In the genomic region with DNA sequence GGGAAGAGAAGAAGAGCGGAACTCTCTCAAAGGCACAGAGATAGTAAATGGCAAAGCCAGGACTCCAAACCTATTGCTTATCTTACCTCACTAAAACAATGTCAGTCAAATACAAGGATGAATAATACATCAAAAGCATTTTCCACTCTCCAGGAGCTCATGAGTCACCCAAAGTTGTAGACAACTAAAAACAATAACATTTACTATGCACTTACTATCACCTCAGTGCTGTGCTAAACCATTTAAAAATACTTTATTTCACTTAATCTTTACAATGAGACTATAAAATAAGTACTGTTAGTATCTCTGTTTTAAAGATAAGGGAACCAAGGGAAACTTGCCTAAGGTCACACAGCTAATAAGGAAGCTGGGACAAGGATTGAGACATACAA, we compare ENCODE assay signal across 19 cellular contexts.
DNase-seq lines count a peak whose midpoint lies in the region; ATAC-seq, FAIRE-seq and TF ChIP-seq lines count a peak whose summit lies in the region.
"Had no signal": no experiment of that assay in that cellular context is flagged by ENCODE, and none has a peak within 500 bp of the region (broad histone marks: within the 10 kb centered on the region; RNA-seq: fewer than 3 reads in every experiment).

No MANE protein-coding gene starts in this region.

- no peak for FAIRE-seq in frontal cortex (lab: Jason Lieb, UNC)
- FAIRE-seq: GM19239 had no signal

- H3K79me2 ChIP-seq in HCT116 (ENCODE audit: insufficient read depth, low read length) (no peaks in the 10 kb centered on the region), osteoblast (ENCODE audit: insufficient read depth, low read length) (no peaks in the 10 kb centered on the region)

- no TSS peak for BruUV-seq in HCT116 (replicated peaks; lab: Mats Ljungman, UMichigan)

- H3K27ac Mint-ChIP-seq in stimulated activated memory B cell treated with anti-CD40 and anti-IgM and Interleukin-4, amounts not matched to agents 10 μg/mL and 1 μg/mL and 100 μg/mL, for 72 hours: no peak overlapping the region
- H3K27ac Mint-ChIP-seq: activated CD4-positive, alpha-beta memory T cell treated with anti-CD3 and anti-CD28 coated beads, Interleukin-2, amount 10 ng/mL, durations not matched to agents 7 days and 5 days; naive B cell; progenitor cell of endocrine pancreas had no signal

- H3K4me2 ChIP-seq in HCT116 (ENCODE audit: low read length): no peak overlapping the region
- no peak overlapping the region for H3K4me2 ChIP-seq in osteoblast (ENCODE audit: insufficient read depth, low read length)

- no peaks in the 10 kb centered on the region for H3K9me3 Mint-ChIP-seq in stimulated activated memory B cell treated with anti-CD40 and anti-IgM and Interleukin-4, amounts not matched to agents 10 μg/mL and 1 μg/mL and 100 μg/mL, for 72 hours
- H3K9me3 Mint-ChIP-seq: activated CD4-positive, alpha-beta memory T cell treated with anti-CD3 and anti-CD28 coated beads, Interleukin-2, amount 10 ng/mL, durations not matched to agents 7 days and 5 days had no signal

- POLR2A ChIA-PET in HCT116 (lab: Charles Lee): no interaction called here

- intact Hi-C loops in HCT116 (cut with micrococcal nuclease) (no loop called here), cardiac septum (cut with DNase I) (no loop called here)

- no peaks in the 10 kb centered on the region for H3K9me2 ChIP-seq in HCT116 (ENCODE audit: insufficient read depth)

- H2AFZ ChIP-seq in HCT116 (ENCODE audit: low read depth, low read length, poor library complexity, severe bottlenecking) (no peak overlapping the region), osteoblast (ENCODE audit: low read length) (no peak overlapping the region)

- H3K9me3 ChIP-seq in HCT116 (ENCODE audit: control insufficient read depth in 1 of 2, insufficient read depth in 1 of 2, low read depth in 1 of 2, low read length in 2 of 2) (no peaks in the 10 kb centered on the region), osteoblast (ENCODE audit: low read depth, low read length) (no peaks in the 10 kb centered on the region)

- no peak overlapping the region for H3K4me3 Mint-ChIP-seq in stimulated activated memory B cell treated with anti-CD40 and anti-IgM and Interleukin-4, amounts not matched to agents 10 μg/mL and 1 μg/mL and 100 μg/mL, for 72 hours
- H3K4me3 Mint-ChIP-seq: activated CD4-positive, alpha-beta memory T cell treated with anti-CD3 and anti-CD28 coated beads, Interleukin-2, amount 10 ng/mL, durations not matched to agents 7 days and 5 days; naive B cell had no signal

- H3K4me1 ChIP-seq in HCT116 (ENCODE audit: control insufficient read depth in 1 of 2, insufficient read depth in 2 of 2, low read length in 2 of 2) (no peaks in the 10 kb centered on the region), osteoblast (ENCODE audit: insufficient read depth, low read length) (peaks cover 6% of the 10 kb centered on the region)

- H3K27ac ChIP-seq in HCT116 (ENCODE audit: low read depth, low read length) (no peak overlapping the region), osteoblast (ENCODE audit: low read depth, low read length) (peak overlapping the region; percentile 70)
- H3K27ac ChIP-seq: coronary artery, VCaP had no signal

- H3K27me3 ChIP-seq in HCT116 (ENCODE audit: insufficient read depth, low read length) (no peaks in the 10 kb centered on the region), osteoblast (ENCODE audit: insufficient read depth, low read length) (no peaks in the 10 kb centered on the region)

- H4K20me1 ChIP-seq in HCT116 (ENCODE audit: insufficient read depth) (no peaks in the 10 kb centered on the region), osteoblast (ENCODE audit: insufficient read depth, low read length) (no peaks in the 10 kb centered on the region)

- no peaks in the 10 kb centered on the region for H3K36me3 ChIP-seq in HCT116 (ENCODE audit: control insufficient read depth in 1 of 2, insufficient read depth in 2 of 2, low read length in 2 of 2)
- no peaks in the 10 kb centered on the region for H3K36me3 ChIP-seq in osteoblast (ENCODE audit: insufficient read depth, low read length)

- RAD21 ChIA-PET in HCT116 (lab: Charles Lee; ENCODE audit: low non-redundant PET in 1 of 2, low total read pairs in 2 of 2, uncharacterized antibody in 2 of 2, unreplicated experiment in 2 of 2): no interaction called here

- DNase-seq in HCT116 (ENCODE audit: low read depth, low spot score) (no peak), RPMI7951 (ENCODE audit: low read depth) (peak; percentile 23), dermis microvascular lymphatic vessel endothelial cell (ENCODE audit: low read depth in 2 of 2) (peak; percentile 23 to 61), osteoblast (ENCODE audit: insufficient read length, low spot score, missing footprints) (no peak), cardiac septum (ENCODE audit: low spot score) (no peak), frontal cortex (ENCODE audit: low spot score in 2 of 2) (no peak)
- DNase-seq in activated CD8-positive, alpha-beta memory T cell treated with anti-CD3 and anti-CD28 coated beads, Interleukin-2, amount 50 U/mL, for 48 hours: no peak
- DNase-seq: activated CD4-positive, alpha-beta memory T cell treated with anti-CD3 and anti-CD28 coated beads, Interleukin-2, amount 10 ng/mL, durations not matched to agents 7 days and 5 days; hypothalamus; left ventricle myocardium superior; naive B cell; NCI-H187 treated with DMSO at 0.1 percent for 48 hours; NCI-H69 had no signal

- TF ChIP-seq CTCF in HCT116 (IDR thresholded peaks at IDR 0.05 in 2 of 3, conservative IDR thresholded peaks at IDR 0.05 in 1 of 3; ENCODE audit: borderline replicate concordance in 1 of 3, insufficient read depth in 1 of 3, low read depth in 2 of 3, low read length in 2 of 3): no peak
- no peak for TF ChIP-seq CTCF in osteoblast (IDR thresholded peaks at IDR 0.05; ENCODE audit: extremely low read depth, low read depth, low read length)

- no peak for ATAC-seq in HCT116
- ATAC-seq in stimulated activated memory B cell treated with anti-CD40 and anti-IgM and Interleukin-4, amounts not matched to agents 10 μg/mL and 1 μg/mL and 100 μg/mL, for 72 hours: no peak
- ATAC-seq: esophagus mucosa, left ventricle myocardium superior had no signal

- no peak for TF ChIP-seq RAD21 in HCT116 (IDR thresholded peaks at IDR 0.05; ENCODE audit: low read depth)

- H3K27me3 Mint-ChIP-seq in stimulated activated memory B cell treated with anti-CD40 and anti-IgM and Interleukin-4, amounts not matched to agents 10 μg/mL and 1 μg/mL and 100 μg/mL, for 72 hours: no peaks in the 10 kb centered on the region
- H3K27me3 Mint-ChIP-seq: activated CD4-positive, alpha-beta memory T cell treated with anti-CD3 and anti-CD28 coated beads, Interleukin-2, amount 10 ng/mL, durations not matched to agents 7 days and 5 days; naive B cell; progenitor cell of endocrine pancreas had no signal

- H3K4me3 ChIP-seq in HCT116 (replicated peaks in 1 of 2; ENCODE audit: low read depth in 1 of 2, low read length in 2 of 2) (no peak overlapping the region), osteoblast (ENCODE audit: insufficient read depth, low read length) (no peak overlapping the region)
- H3K4me3 ChIP-seq: coronary artery had no signal

- CTCF ChIA-PET in HCT116 (lab: Charles Lee): no interaction called here

- H3K4me1 Mint-ChIP-seq in stimulated activated memory B cell treated with anti-CD40 and anti-IgM and Interleukin-4, amounts not matched to agents 10 μg/mL and 1 μg/mL and 100 μg/mL, for 72 hours: no peaks in the 10 kb centered on the region
- H3K4me1 Mint-ChIP-seq: activated CD4-positive, alpha-beta memory T cell treated with anti-CD3 and anti-CD28 coated beads, Interleukin-2, amount 10 ng/mL, durations not matched to agents 7 days and 5 days; naive B cell had no signal

- TF ChIP-seq POLR2A in HCT116 (IDR thresholded peaks at IDR 0.05; ENCODE audit: borderline replicate concordance, extremely low read depth, insufficient read depth, insufficient read length): no peak

- no peaks in the 10 kb centered on the region for H3K36me3 Mint-ChIP-seq in stimulated activated memory B cell treated with anti-CD40 and anti-IgM and Interleukin-4, amounts not matched to agents 10 μg/mL and 1 μg/mL and 100 μg/mL, for 72 hours
- H3K36me3 Mint-ChIP-seq: naive B cell had no signal

- H3K9ac ChIP-seq in HCT116 (ENCODE audit: low read length): no peak overlapping the region

TF ChIP-seq in HCT116, 20 proteins besides CTCF, POLR2A, EP300 and RAD21:
- TF ChIP-seq TCF7L2 (IDR thresholded peaks at IDR 0.05; ENCODE audit: borderline replicate concordance, extremely low read depth, insufficient read depth, insufficient read length): peak; percentile 70
- no peak for TF ChIP-seq SIN3A (IDR thresholded peaks at IDR 0.05; ENCODE audit: low read depth)

Comparison
In these comparisons a context has a peak if more than half of its experiments do, and no peak if none do; other contexts are left out.
1. DNase-seq: peak in RPMI7951 (single experiment) and dermis microvascular lymphatic vessel endothelial cell (2 of 2); none in HCT116 (single experiment), osteoblast (single experiment), cardiac septum (single experiment), frontal cortex (0 of 2) and activated CD8-positive, alpha-beta memory T cell treated with anti-CD3 and anti-CD28 coated beads, Interleukin-2, amount 50 U/mL, for 48 hours (single experiment).